In the genomic region with DNA sequence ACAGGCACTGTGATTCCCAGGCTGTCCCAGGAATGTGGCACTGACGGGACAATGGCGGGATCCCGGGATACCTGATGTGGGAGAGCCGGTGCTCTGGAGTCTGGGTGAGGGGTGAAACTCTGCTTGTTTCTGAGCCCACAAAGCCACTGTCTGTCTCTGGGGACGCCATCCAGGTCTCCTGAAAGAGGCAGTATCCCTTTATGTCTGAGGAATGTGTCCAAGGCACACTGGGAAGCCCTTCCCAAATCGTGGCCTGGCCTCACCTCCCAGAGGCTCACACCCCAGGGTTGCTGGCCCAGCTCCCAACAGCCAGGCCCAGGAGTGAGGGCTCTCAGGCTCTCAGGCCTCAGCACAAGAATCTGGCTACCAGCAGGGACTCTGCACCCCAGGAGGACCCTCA, we compare ENCODE assay signal across 1 cellular context.
TF ChIP-seq lines count a peak whose summit lies in the region.

No MANE protein-coding gene starts in this region.

TF ChIP-seq in HEK293, 187 proteins besides CTCF, POLR2A, EP300 and RAD21 (continued from another document):
- TF ChIP-seq ZNF747 (tag by site-specific recombination; IDR thresholded peaks at IDR 0.05) (no peak), ZNF404 (tag by site-specific recombination; IDR thresholded peaks at IDR 0.05) (no peak), ZNF335 (tag by site-specific recombination; conservative IDR thresholded peaks at IDR 0.05) (no peak)
TF ChIP-seq in HEK293: peak in this region for 2.
